In genomic region chr6:158213925-158214674, GRCh38 we compare ENCODE assay signal across 7 cellular contexts. TPM values are rescaled to one million over a fixed set of nuclear protein-coding genes. Genes with fewer than 3 reads are reported as not detected.
DNase-seq lines count a peak whose midpoint lies in the region; ATAC-seq and TF ChIP-seq lines count a peak whose summit lies in the region.

No MANE protein-coding gene starts in this region.

- peak; percentile 78 for DNase-seq in H7
- DNase-seq in LNCaP clone FGC (ENCODE audit: low read depth), result no peak
- DNase-seq in RKO (ENCODE audit: low spot score), result peak; percentile 83
- peak; percentile 70 for DNase-seq in activated naive CD4-positive, alpha-beta T cell treated with anti-CD3 and anti-CD28 coated beads, Interleukin-2, amount 10 ng/mL, durations not matched to agents 7 days and 5 days
- DNase-seq in Right ventricle myocardium superior, result peak; percentile 68
- peak; percentile 60 for DNase-seq in pulmonary artery endothelial cell (ENCODE audit: low read depth, low spot score)

- no peak overlapping the region for H3K4me3 Mint-ChIP-seq in activated naive CD4-positive, alpha-beta T cell treated with anti-CD3 and anti-CD28 coated beads, Interleukin-2, amount 10 ng/mL, durations not matched to agents 7 days and 5 days

- peak; percentile 93 for ATAC-seq in Right ventricle myocardium superior (ENCODE audit: poor library complexity)

- H3K4me3 ChIP-seq in H7 (ENCODE audit: insufficient read depth, low read depth, low read length) (no peak overlapping the region), LNCaP clone FGC (ENCODE audit: low read depth, low read length) (no peak overlapping the region)

- peaks cover 19% of the 10 kb centered on the region for H3K4me1 Mint-ChIP-seq in activated naive CD4-positive, alpha-beta T cell treated with anti-CD3 and anti-CD28 coated beads, Interleukin-2, amount 10 ng/mL, durations not matched to agents 7 days and 5 days

- peaks cover 2% of the 10 kb centered on the region for H3K27me3 Mint-ChIP-seq in activated naive CD4-positive, alpha-beta T cell treated with anti-CD3 and anti-CD28 coated beads, Interleukin-2, amount 10 ng/mL, durations not matched to agents 7 days and 5 days

- no peaks in the 10 kb centered on the region for H3K27me3 ChIP-seq in H7 (ENCODE audit: control insufficient read depth, insufficient read depth, low read length)

- peak; percentile 60 for TF ChIP-seq CTCF in GM12801 (IDR thresholded peaks at IDR 0.05; ENCODE audit: extremely low read depth, insufficient read length)
- peak; percentile 71 for TF ChIP-seq CTCF in LNCaP clone FGC (IDR thresholded peaks at IDR 0.05; ENCODE audit: control insufficient read depth, extremely low read depth, insufficient read depth)

- no peaks in the 10 kb centered on the region for H3K36me3 Mint-ChIP-seq in activated naive CD4-positive, alpha-beta T cell treated with anti-CD3 and anti-CD28 coated beads, Interleukin-2, amount 10 ng/mL, durations not matched to agents 7 days and 5 days

- no peaks in the 10 kb centered on the region for H3K9me3 Mint-ChIP-seq in activated naive CD4-positive, alpha-beta T cell treated with anti-CD3 and anti-CD28 coated beads, Interleukin-2, amount 10 ng/mL, durations not matched to agents 7 days and 5 days

- no peak overlapping the region for H3K27ac Mint-ChIP-seq in activated naive CD4-positive, alpha-beta T cell treated with anti-CD3 and anti-CD28 coated beads, Interleukin-2, amount 10 ng/mL, durations not matched to agents 7 days and 5 days

- no peaks in the 10 kb centered on the region for H3K36me3 ChIP-seq in H7 (replicated peaks; ENCODE audit: control insufficient read depth, insufficient read depth, low read length)

- intact Hi-C loops in Right ventricle myocardium superior (cut with DNase I), result no loop called here

- CTCF ChIA-PET in activated naive CD4-positive, alpha-beta T cell treated with anti-CD3 and anti-CD28 coated beads, Interleukin-2, amount 10 ng/mL, durations not matched to agents 7 days and 5 days (lab: Charles Lee), result interaction anchor here (0.6 to 3.0 kb wide), 41 partner anchors 9 to 758 kb away, joined by 3 to 29 read pairs (median 5); partner anchors contain the start of gene DYNLT1

RNA-seq across cellular contexts. Expression of gene GTF2H5, which starts 46.0 kb away (rescaled TPM):
- 4.4 and 5.6 TPM in 2 replicates for total RNA-seq in H7 (2014; rRNA removed; shearing (Covaris generic))
- total RNA-seq in Right ventricle myocardium superior (25.6 TPM), pulmonary artery endothelial cell (3.6 and 6.1 TPM in 2 replicates)

RNA-seq across cellular contexts. Expression of gene SERAC1, which starts 46.0 kb away (rescaled TPM):
- 14.4 and 19.2 TPM in 2 replicates for total RNA-seq in H7 (2014; rRNA removed; shearing (Covaris generic))
- total RNA-seq in Right ventricle myocardium superior, result 4.5 TPM
- total RNA-seq in pulmonary artery endothelial cell, result 9.5 and 14.4 TPM in 2 replicates
